Comparison of ENCODE assay signal across 8 cellular contexts in genomic region chr19:46784262-46785053, GRCh38. TPM values are rescaled to one million over a fixed set of nuclear protein-coding genes. Genes with fewer than 3 reads are reported as not detected.
A peak's percentile ranks its signal among the peaks of the same experiment; 100 is the strongest.
DNase-seq lines count a peak whose midpoint lies in the region; ATAC-seq and TF ChIP-seq lines count a peak whose summit lies in the region.

No MANE protein-coding gene starts in this region.

- H3K36me3 ChIP-seq in PC-3 (ENCODE audit: low read depth, low read length) (peaks cover 12% of the 10 kb centered on the region), trophoblast cell (ENCODE audit: control insufficient read depth in 1 of 2, insufficient read depth in 2 of 2, low read length in 2 of 2) (peaks cover 33 to 39% of the 10 kb centered on the region in 2 experiments)

- no peaks in the 10 kb centered on the region for H3F3A ChIP-seq in PC-3 (ENCODE audit: low read length, unreplicated experiment)

- peak overlapping the region; percentile 47 for H2BK12ac ChIP-seq in trophoblast cell (ENCODE audit: low read length)

- H4K20me1 ChIP-seq in PC-3 (ENCODE audit: low read length), result peaks cover 11% of the 10 kb centered on the region

- no peak overlapping the region for H3K23ac ChIP-seq in trophoblast cell (ENCODE audit: low read length)

- DNase-seq in PC-3 (peak; percentile 80), activated T-helper 1 cell treated with Interleukin-2 at 50 U/mL for 16 hours (ENCODE audit: low read depth) (peak; percentile 43), foreskin melanocyte (peak; percentile 38), trophoblast cell (peak; percentile 69 to 70), Ammon's horn (ENCODE audit: low spot score) (no peak)

- no CpG with 5 or more reads among the region's 17 CpGs for WGBS in trophoblast cell (ENCODE audit: extremely low coverage, insufficient coverage, insufficient read length)

- peak overlapping the region; percentile 70 for H4K91ac ChIP-seq in trophoblast cell (ENCODE audit: low read depth, low read length)

- peak; percentile 45; the same call in 1 of the 2 replicates for TF ChIP-seq CTCF in PC-3 (conservative IDR thresholded peaks at IDR 0.05; ENCODE audit: low read depth, low read length)

- H2BK120ac ChIP-seq in trophoblast cell (ENCODE audit: insufficient read depth, low read length, poor library complexity), result peak overlapping the region; percentile 50

- no TSS peak for BruUV-seq in PC-3 (replicated peaks; lab: Mats Ljungman, UMichigan)

- H3K79me1 ChIP-seq in trophoblast cell (ENCODE audit: low read length), result peaks cover 36% of the 10 kb centered on the region

- POLR2A ChIA-PET in PC-3 (lab: Charles Lee; ENCODE audit: unreplicated experiment), result no interaction called here

- CTCF ChIA-PET in PC-3 (lab: Charles Lee), result interaction anchor here (0.7 kb wide), 1 partner anchor 56 kb away, joined by 4 read pairs; no protein-coding TSS in a partner anchor

- peak overlapping the region; percentile 74 for H3K4me3 ChIP-seq in GM08714 (ENCODE audit: low read length)
- H3K4me3 ChIP-seq in PC-3 (ENCODE audit: low read length), result peak overlapping the region; percentile 91
- H3K4me3 ChIP-seq in trophoblast cell (ENCODE audit: low read depth, low read length), result peak overlapping the region; percentile 38

- H3K4ac ChIP-seq in trophoblast cell (ENCODE audit: low read depth, low read length), result peak overlapping the region; percentile 42

- H3K4me1 ChIP-seq in PC-3 (ENCODE audit: insufficient read depth, low read length) (peaks cover 21% of the 10 kb centered on the region), trophoblast cell (ENCODE audit: control insufficient read depth in 1 of 2, insufficient read depth in 2 of 2, low read length in 2 of 2) (peaks cover 19 to 28% of the 10 kb centered on the region in 2 experiments)

- no peak overlapping the region for H2BK5ac ChIP-seq in trophoblast cell (ENCODE audit: low read depth, low read length, poor library complexity)

- H3K4me2 ChIP-seq in PC-3 (ENCODE audit: low read length), result peak overlapping the region; percentile 98
- H3K4me2 ChIP-seq in trophoblast cell (ENCODE audit: low read length), result peak overlapping the region; percentile 88

- peak overlapping the region; percentile 12 for H2AK5ac ChIP-seq in trophoblast cell (ENCODE audit: low read length)

- H3K27ac ChIP-seq in PC-3 (ENCODE audit: low read length) (peak overlapping the region; percentile 38), trophoblast cell (ENCODE audit: low read depth, low read length) (peak overlapping the region; percentile 51)

- no peak overlapping the region for H2AFZ ChIP-seq in PC-3 (ENCODE audit: low read length)
- H2AFZ ChIP-seq in trophoblast cell (ENCODE audit: insufficient read depth, low read length, poor library complexity), result no peak overlapping the region

- peaks cover 61% of the 10 kb centered on the region for H3K79me2 ChIP-seq in PC-3 (ENCODE audit: low read length)
- H3K79me2 ChIP-seq in trophoblast cell (ENCODE audit: control insufficient read depth, insufficient read depth, low read length, poor library complexity), result peaks cover 28% of the 10 kb centered on the region

- intact Hi-C loops in PC-3 (cut with micrococcal nuclease), result loop anchor here (5.0 kb wide), 1 partner anchor 43 kb away; no protein-coding TSS in a partner anchor

- peak overlapping the region; percentile 49 for H4K8ac ChIP-seq in trophoblast cell (ENCODE audit: low read depth, low read length)

- peak overlapping the region; percentile 58 for H3K18ac ChIP-seq in trophoblast cell (ENCODE audit: low read length)

- no peaks in the 10 kb centered on the region for H3K27me3 ChIP-seq in PC-3 (ENCODE audit: low read length)
- H3K27me3 ChIP-seq in trophoblast cell (ENCODE audit: insufficient read depth, low read length), result no peaks in the 10 kb centered on the region

- no peaks in the 10 kb centered on the region for H3K9me2 ChIP-seq in PC-3 (replicated peaks; ENCODE audit: low read length)

- H3K9me3 ChIP-seq in PC-3 (ENCODE audit: low read length) (no peaks in the 10 kb centered on the region), trophoblast cell (ENCODE audit: insufficient read depth, low read depth, low read length) (peaks cover 3% of the 10 kb centered on the region)

- H3K14ac ChIP-seq in trophoblast cell (ENCODE audit: low read length), result peak overlapping the region; percentile 36

- H4K12ac ChIP-seq in trophoblast cell (ENCODE audit: low read depth, low read length), result no peak overlapping the region

- peak; percentile 26 for ATAC-seq in HG03175 (IDR thresholded peaks at IDR 0.05; ENCODE audit: unreplicated experiment)
- ATAC-seq in PC-3, result peak; percentile 73
- ATAC-seq in HG02588 (IDR thresholded peaks at IDR 0.05; ENCODE audit: unreplicated experiment), result no peak

- H3K9ac ChIP-seq in PC-3 (ENCODE audit: low read length), result peak overlapping the region; percentile 30
- no peak overlapping the region for H3K9ac ChIP-seq in trophoblast cell (ENCODE audit: low read length)

RNA-seq across cellular contexts. Expression of gene SLC1A5, which starts 3.9 kb away (rescaled TPM):
- total RNA-seq in PC-3 (2014; rRNA removed), result 97.4 and 117 TPM in 2 replicates
- 134 and 139 TPM in 2 replicates for polyA plus RNA-seq in trophoblast cell (2013)

RNA-seq across cellular contexts. Expression of gene STRN4, which starts 38.2 kb away (rescaled TPM):
- 62.7 and 83.9 TPM in 2 replicates for total RNA-seq in PC-3 (2014; rRNA removed)
- 65.1 and 66.3 TPM in 2 replicates for polyA plus RNA-seq in trophoblast cell (2013)

RNA-seq across cellular contexts. Expression of gene FKRP, which starts 38.6 kb away (rescaled TPM):
- total RNA-seq in PC-3 (2014; rRNA removed), result 14.3 and 18.4 TPM in 2 replicates
- polyA plus RNA-seq in trophoblast cell (2013), result 20.5 TPM in 2 replicates

Comparison
In these comparisons a context has a peak if more than half of its experiments do, and no peak if none do; other contexts are left out.
1. H3K4me3 ChIP-seq: peak in every context shown above with its lines; median percentile 91 in PC-3; 74 in GM08714; 38 in trophoblast cell.